In genomic region chr12:124248862-124249825, GRCh38 we compare ENCODE assay signal across 19 cellular contexts. TPM values are rescaled to one million over a fixed set of nuclear protein-coding genes. Genes with fewer than 3 reads are reported as not detected.
DNase-seq lines count a peak whose midpoint lies in the region; ATAC-seq and TF ChIP-seq lines count a peak whose summit lies in the region.
"Had no signal": no experiment of that assay in that cellular context is flagged by ENCODE, and none has a peak within 500 bp of the region (broad histone marks: within the 10 kb centered on the region; RNA-seq: fewer than 3 reads in every experiment).

No MANE protein-coding gene starts in this region.

- H3K4me1 Mint-ChIP-seq in CD14-positive monocyte: peaks cover 49% of the 10 kb centered on the region
- no peaks in the 10 kb centered on the region for H3K4me1 Mint-ChIP-seq in activated T-helper 17 cell treated with anti-CD3 and anti-CD28 coated beads, Interleukin-2, amount 50 U/mL, for 72 hours
- H3K4me1 Mint-ChIP-seq: activated CD4-positive, alpha-beta T cell treated with anti-CD3 and anti-CD28 coated beads, Interleukin-2, amount 10 ng/mL, durations not matched to agents 7 days and 5 days; activated naive CD4-positive, alpha-beta T cell treated with anti-CD3 and anti-CD28 coated beads, Interleukin-2, amount 50 U/mL, for 24 hours had no signal

- H3K27me3 Mint-ChIP-seq in CD14-positive monocyte (ENCODE audit: low read depth in 3 of 3): peaks cover 0 to 9% (median 0%) of the 10 kb centered on the region in 3 donors
- H3K27me3 Mint-ChIP-seq in activated T-helper 17 cell treated with anti-CD3 and anti-CD28 coated beads, Interleukin-2, amount 50 U/mL, for 72 hours: peaks cover 11% of the 10 kb centered on the region
- H3K27me3 Mint-ChIP-seq: brain had no signal

- H3K4me3 Mint-ChIP-seq in CD14-positive monocyte: no peak overlapping the region
- H3K4me3 Mint-ChIP-seq in activated T-helper 17 cell treated with anti-CD3 and anti-CD28 coated beads, Interleukin-2, amount 50 U/mL, for 72 hours: no peak overlapping the region
- H3K4me3 Mint-ChIP-seq: activated CD4-positive, alpha-beta T cell treated with anti-CD3 and anti-CD28 coated beads, Interleukin-2, amount 10 ng/mL, durations not matched to agents 7 days and 5 days; activated naive CD4-positive, alpha-beta T cell treated with anti-CD3 and anti-CD28 coated beads, Interleukin-2, amount 50 U/mL, for 24 hours; brain had no signal

- no peak for ATAC-seq in activated T-helper 17 cell treated with anti-CD3 and anti-CD28 coated beads, Interleukin-2, amount 50 U/mL, for 72 hours (replicated peaks)
- ATAC-seq: heart right ventricle had no signal

- DNase-seq in CD14-positive monocyte (ENCODE audit: low spot score) (no peak), NCI-H1105 (lab: John Stamatoyannopoulos, UW) (peak; percentile 59), RPMI7951 (ENCODE audit: low read depth) (peak; percentile 14), left kidney (ENCODE audit: low read depth, low spot score) (peak; percentile 64), middle frontal gyrus (ENCODE audit: extremely low spot score, low spot score) (no peak), LoVo (ENCODE audit: low spot score) (no peak), UCSD-AML1 (lab: John Stamatoyannopoulos, UW; ENCODE audit: unreplicated experiment) (no peak)
- DNase-seq: activated CD4-positive, alpha-beta T cell treated with anti-CD3 and anti-CD28 coated beads, Interleukin-2, amount 10 ng/mL, durations not matched to agents 7 days and 5 days; cortex of kidney; heart right ventricle; islet precursor cell; mesendoderm; NCI-H146; NCI-H510A treated with DMSO at 0.1 percent for 48 hours; PC-9; sigmoid colon had no signal

- peaks cover 5 to 23% (median 19%) of the 10 kb centered on the region in 7 donors for H3K9me3 Mint-ChIP-seq in CD14-positive monocyte
- H3K9me3 Mint-ChIP-seq in activated T-helper 17 cell treated with anti-CD3 and anti-CD28 coated beads, Interleukin-2, amount 50 U/mL, for 72 hours: peaks cover 3% of the 10 kb centered on the region
- H3K9me3 Mint-ChIP-seq: activated CD4-positive, alpha-beta T cell treated with anti-CD3 and anti-CD28 coated beads, Interleukin-2, amount 10 ng/mL, durations not matched to agents 7 days and 5 days; activated naive CD4-positive, alpha-beta T cell treated with anti-CD3 and anti-CD28 coated beads, Interleukin-2, amount 50 U/mL, for 24 hours had no signal

- peaks cover 0 to 3% of the 10 kb centered on the region in 2 donors for H3K36me3 Mint-ChIP-seq in CD14-positive monocyte
- H3K36me3 Mint-ChIP-seq in activated T-helper 17 cell treated with anti-CD3 and anti-CD28 coated beads, Interleukin-2, amount 50 U/mL, for 72 hours (ENCODE audit: low read depth): no peaks in the 10 kb centered on the region

- no peak for TF ChIP-seq CTCF in CD14-positive monocyte (IDR thresholded peaks at IDR 0.05)

- intact Hi-C loops in CD14-positive monocyte (cut with micrococcal nuclease): no loop called here

- peak overlapping the region in 5 of 7 donors; percentile 20 to 96 (median 92) for H3K27ac Mint-ChIP-seq in CD14-positive monocyte
- no peak overlapping the region for H3K27ac Mint-ChIP-seq in activated T-helper 17 cell treated with anti-CD3 and anti-CD28 coated beads, Interleukin-2, amount 50 U/mL, for 72 hours
- H3K27ac Mint-ChIP-seq: activated CD4-positive, alpha-beta T cell treated with anti-CD3 and anti-CD28 coated beads, Interleukin-2, amount 10 ng/mL, durations not matched to agents 7 days and 5 days; activated naive CD4-positive, alpha-beta T cell treated with anti-CD3 and anti-CD28 coated beads, Interleukin-2, amount 50 U/mL, for 24 hours had no signal

RNA-seq across cellular contexts. Expression of gene RFLNA, which starts 45.7 kb away (rescaled TPM):
- polyA plus RNA-seq in CD14-positive monocyte: not detected
- total RNA-seq in RPMI7951 (2014; rRNA removed; shearing (Covaris generic)): 1.3 and 1.7 TPM in 2 replicates
- not detected for total RNA-seq in activated T-helper 17 cell treated with anti-CD3 and anti-CD28 coated beads, Interleukin-2, amount 50 U/mL, for 72 hours
- total RNA-seq: activated CD4-positive, alpha-beta T cell treated with anti-CD3 and anti-CD28 coated beads, Interleukin-2, amount 10 ng/mL, durations not matched to agents 7 days and 5 days; PC-9 had no signal

Comparison
In these comparisons a context has a peak if more than half of its experiments do, and no peak if none do; other contexts are left out.
1. DNase-seq: peak in NCI-H1105 (single experiment), RPMI7951 (single experiment) and left kidney (single experiment); none in CD14-positive monocyte (single experiment), middle frontal gyrus (single experiment), LoVo (single experiment) and UCSD-AML1 (single experiment).